ENCODE assay signal across 8 cellular contexts in genomic region chr9:105608685-105609598, GRCh38. TPM values are rescaled to one million over a fixed set of nuclear protein-coding genes. Genes with fewer than 3 reads are reported as not detected.
DNase-seq lines count a peak whose midpoint lies in the region; ATAC-seq and TF ChIP-seq lines count a peak whose summit lies in the region.

No MANE protein-coding gene starts in this region.

- H3K4me3 Mint-ChIP-seq in activated CD4-positive, alpha-beta memory T cell treated with anti-CD3 and anti-CD28 coated beads, Interleukin-2, amount 10 ng/mL, durations not matched to agents 7 days and 5 days, result no peak overlapping the region

- H3K4me1 Mint-ChIP-seq in activated CD4-positive, alpha-beta memory T cell treated with anti-CD3 and anti-CD28 coated beads, Interleukin-2, amount 10 ng/mL, durations not matched to agents 7 days and 5 days, result no peaks in the 10 kb centered on the region

- H3K36me3 ChIP-seq in adrenal gland (replicated peaks in 1 of 2) (no peaks in the 10 kb centered on the region), thyroid gland (no peaks in the 10 kb centered on the region)

- H3K9me3 ChIP-seq in AG04450 (ENCODE audit: control insufficient read depth, insufficient read depth, low read length), result no peaks in the 10 kb centered on the region
- H3K9me3 ChIP-seq in adrenal gland (replicated peaks in 1 of 3), result no peaks in the 10 kb centered on the region
- no peaks in the 10 kb centered on the region for H3K9me3 ChIP-seq in thyroid gland

- intact Hi-C loops in adrenal gland (cut with DNase I) (loop anchor here in 1 of 2 donors (5.0 kb wide), 1 partner anchor 108 kb away; no protein-coding TSS in a partner anchor), thyroid gland (cut with DNase I) (no loop called here)

- peak; percentile 84 for ATAC-seq in HG02798 (IDR thresholded peaks at IDR 0.05; ENCODE audit: poor library complexity, unreplicated experiment)

- no peak overlapping the region for H3K4me3 ChIP-seq in AG04450 (ENCODE audit: low read depth, low read length)
- peak overlapping the region; percentile 4 for H3K4me3 ChIP-seq in GM12875 (ENCODE audit: low read depth, low read length)
- no peak overlapping the region for H3K4me3 ChIP-seq in adrenal gland
- H3K4me3 ChIP-seq in thyroid gland (replicated peaks in 1 of 3), result no peak overlapping the region

- no peaks in the 10 kb centered on the region for H3K27me3 Mint-ChIP-seq in activated CD4-positive, alpha-beta memory T cell treated with anti-CD3 and anti-CD28 coated beads, Interleukin-2, amount 10 ng/mL, durations not matched to agents 7 days and 5 days

- POLR2A ChIA-PET in AG04450 (lab: Yijun Ruan, JAX), result no interaction called here
- POLR2A ChIA-PET in activated CD4-positive, alpha-beta memory T cell treated with anti-CD3 and anti-CD28 coated beads, Interleukin-2, amount 10 ng/mL, durations not matched to agents 7 days and 5 days (lab: Charles Lee), result no interaction called here

- DNase-seq in AG04450 (ENCODE audit: low read depth, low spot score) (peak; percentile 11), NCI-H2029 treated with DMSO at 0.1 percent for 48 hours (lab: John Stamatoyannopoulos, UW) (peak; percentile 59), adrenal gland (no peak), inferior parietal cortex (ENCODE audit: extremely low spot score) (peak; percentile 73), thyroid gland (no peak)
- DNase-seq in activated CD4-positive, alpha-beta memory T cell treated with anti-CD3 and anti-CD28 coated beads, Interleukin-2, amount 10 ng/mL, durations not matched to agents 7 days and 5 days, result no peak

- 55 to 58% (median 57%) methylated on average over 6 of the region's 6 CpGs for WGBS in adrenal gland, 4 donors
- WGBS in thyroid gland, 2 donors, result 63 to 65% methylated on average over 6 of the region's 6 CpGs

- H3K27ac ChIP-seq in AG04450 (ENCODE audit: low read depth, low read length), result no peak overlapping the region
- no peak overlapping the region for H3K27ac ChIP-seq in adrenal gland
- H3K27ac ChIP-seq in thyroid gland, result no peak overlapping the region

- H3K4me1 ChIP-seq in adrenal gland (replicated peaks in 1 of 2) (no peaks in the 10 kb centered on the region), thyroid gland (no peaks in the 10 kb centered on the region)

- peaks cover 5% of the 10 kb centered on the region for H3K36me3 Mint-ChIP-seq in activated CD4-positive, alpha-beta memory T cell treated with anti-CD3 and anti-CD28 coated beads, Interleukin-2, amount 10 ng/mL, durations not matched to agents 7 days and 5 days (ENCODE audit: low read depth)

- H3K27ac Mint-ChIP-seq in activated CD4-positive, alpha-beta memory T cell treated with anti-CD3 and anti-CD28 coated beads, Interleukin-2, amount 10 ng/mL, durations not matched to agents 7 days and 5 days, result no peak overlapping the region

- H3K27me3 ChIP-seq in AG04450 (ENCODE audit: control insufficient read depth, insufficient read depth, low read length) (no peaks in the 10 kb centered on the region), adrenal gland (no peaks in the 10 kb centered on the region), thyroid gland (no peaks in the 10 kb centered on the region)

- CTCF ChIA-PET in AG04450 (lab: Charles Lee), result interaction anchor here (0.6 to 3.3 kb wide), 20 partner anchors 8 to 1597 kb away, joined by 3 to 56 read pairs (median 4); no protein-coding TSS in a partner anchor
- CTCF ChIA-PET in activated CD4-positive, alpha-beta memory T cell treated with anti-CD3 and anti-CD28 coated beads, Interleukin-2, amount 10 ng/mL, durations not matched to agents 7 days and 5 days (lab: Charles Lee), result interaction anchor here (0.9 to 2.4 kb wide), 8 partner anchors 10 to 233 kb away, joined by 3 to 19 read pairs (median 3); no protein-coding TSS in a partner anchor

- H3K9me3 Mint-ChIP-seq in activated CD4-positive, alpha-beta memory T cell treated with anti-CD3 and anti-CD28 coated beads, Interleukin-2, amount 10 ng/mL, durations not matched to agents 7 days and 5 days, result no peaks in the 10 kb centered on the region

- TF ChIP-seq POLR2A in adrenal gland (IDR thresholded peaks at IDR 0.05), result no peak
- no peak for TF ChIP-seq POLR2A in thyroid gland (IDR thresholded peaks at IDR 0.05)

- TF ChIP-seq CTCF in AG04450 (IDR thresholded peaks at IDR 0.05; ENCODE audit: low read depth, low read length) (peak; percentile 60), GM12875 (IDR thresholded peaks at IDR 0.05; ENCODE audit: borderline replicate concordance, insufficient read depth, low read depth, low read length) (0 out of 2 replicates have a peak, but pooled peaks have one; percentile 18), adrenal gland (IDR thresholded peaks at IDR 0.05) (peak; percentile 39 to 70 (median 54)), thyroid gland (IDR thresholded peaks at IDR 0.05) (peak; percentile 17 to 72 (median 42))

RNA-seq across cellular contexts. Expression of gene FKTN, which starts 51.0 kb away (rescaled TPM):
- polyA plus RNA-seq in AG04450 (2011; rRNA removed) (17.7 and 24.0 TPM in 2 replicates), adrenal gland (10 to 100 TPM in 1 of 3 donors, 1 to 10 TPM in 2; 4.1 to 15.8 (median 4.3) TPM)
- 16.1 and 18.7 TPM in 2 replicates for polyA minus RNA-seq in AG04450 (2011; rRNA and poly(A)+ RNA removed)
- total RNA-seq in adrenal gland (10 to 100 TPM in 7 of 8 donors, 1 to 10 TPM in 1; 8.7 to 39.1 (median 16.6) TPM), thyroid gland (10 to 100 TPM; 10.6 to 39.2 (median 26.8) TPM)
- total RNA-seq in activated CD4-positive, alpha-beta memory T cell treated with anti-CD3 and anti-CD28 coated beads, Interleukin-2, amount 10 ng/mL, durations not matched to agents 7 days and 5 days, result 10 to 100 TPM; 11.0 to 11.1 TPM

RNA-seq across cellular contexts. Expression of gene TAL2, which starts 53.3 kb away (rescaled TPM):
- not detected in 2 replicates for polyA plus RNA-seq in AG04450 (2011; rRNA removed)
- polyA minus RNA-seq in AG04450 (2011; rRNA and poly(A)+ RNA removed), result not detected in 2 replicates
- total RNA-seq in adrenal gland, result not detected
- polyA plus RNA-seq in adrenal gland, result 1 to 10 TPM in 1 of 3 donors, not detected in 2; 1.7 TPM
- total RNA-seq in thyroid gland, result not detected
- not detected for total RNA-seq in activated CD4-positive, alpha-beta memory T cell treated with anti-CD3 and anti-CD28 coated beads, Interleukin-2, amount 10 ng/mL, durations not matched to agents 7 days and 5 days

Comparison
In these comparisons a context has a peak if more than half of its experiments do, and no peak if none do; other contexts are left out.
1. DNase-seq: peak in AG04450 (single experiment), NCI-H2029 treated with DMSO at 0.1 percent for 48 hours (single experiment) and inferior parietal cortex (single experiment); none in adrenal gland (0 of 7), thyroid gland (0 of 2) and activated CD4-positive, alpha-beta memory T cell treated with anti-CD3 and anti-CD28 coated beads, Interleukin-2, amount 10 ng/mL, durations not matched to agents 7 days and 5 days (single experiment).
2. Peak in every context shown above with its lines, with median percentiles within 50 percentile points of each other: CTCF ChIP-seq.